13 cellular contexts compared by ENCODE assay signal in the genomic region with DNA sequence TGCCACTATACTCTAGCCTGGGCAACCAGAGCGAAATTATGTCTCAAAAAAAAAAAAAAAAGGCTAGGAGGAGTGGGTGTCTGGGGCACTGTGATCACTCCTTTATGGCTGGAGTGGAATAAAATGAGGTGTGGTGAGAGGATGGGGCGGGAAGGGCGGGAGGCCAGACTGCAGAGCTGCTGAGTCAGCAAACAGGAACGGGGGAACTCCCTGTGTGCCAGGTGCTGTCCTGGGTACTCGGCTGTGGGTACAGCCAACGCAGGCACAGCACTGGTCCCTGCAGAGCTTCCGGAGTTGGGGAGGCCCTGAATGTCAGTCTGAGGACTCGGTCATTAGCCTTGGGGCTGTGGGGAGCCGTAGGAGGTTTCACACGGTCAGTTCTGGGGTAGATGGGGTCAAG. TPM values are rescaled to one million over a fixed set of nuclear protein-coding genes. Genes with fewer than 3 reads are reported as not detected.
DNase-seq lines count a peak whose midpoint lies in the region; ATAC-seq and TF ChIP-seq lines count a peak whose summit lies in the region.
"Had no signal": no experiment of that assay in that cellular context is flagged by ENCODE, and none has a peak within 500 bp of the region (broad histone marks: within the 10 kb centered on the region; RNA-seq: fewer than 3 reads in every experiment).

No MANE protein-coding gene starts in this region.

- H3K27ac ChIP-seq in Peyer's patch (no peak overlapping the region), psoas muscle (no peak overlapping the region)

- 88 to 91% (median 90%) methylated on average over 8 to 10 of the region's 10 CpGs for WGBS in psoas muscle, 3 donors

- no peaks in the 10 kb centered on the region for H3K27me3 ChIP-seq in Peyer's patch
- H3K27me3 ChIP-seq in psoas muscle (ENCODE audit: insufficient read depth in 3 of 3, low read length in 2 of 3) = no peaks in the 10 kb centered on the region

- peak in 2 of 3 donors; percentile 62 to 75 for DNase-seq in Peyer's patch
- DNase-seq in left colon = peak in 1 of 2 donors; percentile 42
- DNase-seq in psoas muscle = no peak
- DNase-seq: CD8-positive, alpha-beta T cell; COR-L47; DMS153; DND-41; GDM1; H9; KG1 had no signal

- no peak for TF ChIP-seq POLR2A in Peyer's patch (IDR thresholded peaks at IDR 0.05)

- peaks cover 0 to 79% (median 0%) of the 10 kb centered on the region in 3 donors for H3K36me3 ChIP-seq in Peyer's patch
- H3K36me3 ChIP-seq in psoas muscle (ENCODE audit: insufficient read depth in 1 of 2, low read depth in 1 of 2) = peaks cover 0 to 84% of the 10 kb centered on the region in 2 donors

- intact Hi-C loops in left colon (cut with DNase I, micrococcal nuclease) = no loop called here
- intact Hi-C loops in psoas muscle (cut with DNase I) = no loop called here

- H3K4me3 ChIP-seq in Peyer's patch (no peak overlapping the region), psoas muscle (no peak overlapping the region)
- H3K4me3 ChIP-seq: GM23338 had no signal

- H3K4me1 ChIP-seq in Peyer's patch (peaks cover 0 to 11% (median 3%) of the 10 kb centered on the region in 4 donors), psoas muscle (peaks cover 10% of the 10 kb centered on the region)

- no peak for TF ChIP-seq CTCF in Peyer's patch (IDR thresholded peaks at IDR 0.05)
- no peak for TF ChIP-seq CTCF in psoas muscle (IDR thresholded peaks at IDR 0.05)

- H3K9me3 ChIP-seq in Peyer's patch (no peaks in the 10 kb centered on the region), psoas muscle (no peaks in the 10 kb centered on the region)

- peak; percentile 88 for ATAC-seq in left colon
- no peak for ATAC-seq in psoas muscle
- no peak for ATAC-seq in HG02973 (IDR thresholded peaks at IDR 0.05; ENCODE audit: unreplicated experiment)
- ATAC-seq in HG03378 (IDR thresholded peaks at IDR 0.05; ENCODE audit: unreplicated experiment) = no peak
- ATAC-seq: CD8-positive, alpha-beta T cell; GM23338 had no signal

RNA-seq across cellular contexts. Expression of a gene that starts 5.7 kb away (rescaled TPM):
- 10 to 100 TPM; 23.3 to 75.1 (median 41.4) TPM for total RNA-seq in Peyer's patch
- total RNA-seq in left colon = 10 to 100 TPM; 37.4 to 38.6 TPM
- 10 to 100 TPM; 32.3 to 41.6 (median 36.4) TPM for total RNA-seq in psoas muscle
- polyA plus RNA-seq in psoas muscle = 10 to 100 TPM; 32.5 to 54.3 (median 52.9) TPM

RNA-seq across cellular contexts. Expression of a gene that starts 5.8 kb away (rescaled TPM):
- total RNA-seq in Peyer's patch = 10 to 100 TPM in 2 of 4 donors, 1 to 10 TPM in 2; 9.3 to 15.7 (median 10.6) TPM
- total RNA-seq in left colon = 10 to 100 TPM; 12.4 to 12.7 TPM
- total RNA-seq in psoas muscle = 10 to 100 TPM; 11.0 to 22.9 (median 13.8) TPM
- 10 to 100 TPM; 23.7 to 38.3 (median 25.2) TPM for polyA plus RNA-seq in psoas muscle

RNA-seq across cellular contexts. Expression of a gene that starts 16.3 kb away (rescaled TPM):
- total RNA-seq in Peyer's patch (10 to 100 TPM; 26.1 to 99.9 (median 38.9) TPM), left colon (10 to 100 TPM; 32.9 to 42.2 TPM), psoas muscle (10 to 100 TPM; 19.4 to 28.4 (median 20.4) TPM)
- 10 to 100 TPM; 14.1 to 16.1 (median 16.1) TPM for polyA plus RNA-seq in psoas muscle

RNA-seq across cellular contexts. Expression of a gene that starts 18.6 kb away (rescaled TPM):
- total RNA-seq in Peyer's patch (100 to 1,000 TPM in 1 of 4 donors, 10 to 100 TPM in 3; 40.6 to 156 (median 45.7) TPM), left colon (100 to 1,000 TPM; 146 to 147 TPM), psoas muscle (100 to 1,000 TPM; 260 to 361 (median 307) TPM)
- 100 to 1,000 TPM; 302 to 473 (median 338) TPM for polyA plus RNA-seq in psoas muscle

RNA-seq across cellular contexts. Expression of a gene that starts 20.7 kb away (rescaled TPM):
- total RNA-seq in Peyer's patch (1 to 10 TPM in 1 of 4 donors, under 1 TPM in 1, not detected in 2; 0.70 to 1.7 TPM), left colon (under 1 TPM; 0.67 to 0.98 TPM), psoas muscle (under 1 TPM; 0.22 to 0.99 (median 0.70) TPM)
- polyA plus RNA-seq in psoas muscle = under 1 TPM; 0.10 to 0.33 (median 0.31) TPM

Comparison
In these comparisons a context has a peak if more than half of its experiments do, and no peak if none do; other contexts are left out.
1. DNase-seq: peak in Peyer's patch (2 of 3); none in psoas muscle (0 of 2).